Comparison of ENCODE assay signal across 20 cellular contexts in the genomic region with DNA sequence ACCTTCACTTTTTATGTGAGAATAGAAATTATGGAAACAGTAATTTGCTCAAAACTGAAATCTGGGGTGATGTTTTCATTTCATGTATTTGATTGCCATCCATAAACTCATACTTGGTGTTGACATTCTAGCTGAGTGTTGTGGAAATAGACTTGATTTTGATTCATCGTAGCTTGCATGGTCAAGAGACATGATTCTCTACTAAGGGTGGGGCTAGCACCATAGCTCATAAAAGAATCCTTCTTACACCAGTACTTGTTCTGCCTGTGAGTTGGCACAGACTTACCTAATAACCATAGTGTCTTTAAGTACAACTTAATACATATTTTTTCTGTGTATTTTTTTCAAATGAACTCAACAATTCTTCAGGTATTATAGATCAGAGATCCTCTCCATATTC.
"Had no signal": no experiment of that assay in that cellular context is flagged by ENCODE, and none has a peak within 500 bp of the region (broad histone marks: within the 10 kb centered on the region; RNA-seq: fewer than 3 reads in every experiment).

No MANE protein-coding gene starts in this region.

- FAIRE-seq: frontal cortex, TTC549 had no signal

- H3K27me3 Mint-ChIP-seq: activated CD4-positive, alpha-beta T cell treated with anti-CD3 and anti-CD28 coated beads for 36 hours; activated CD8-positive, alpha-beta memory T cell treated with anti-CD3 and anti-CD28 coated beads, Interleukin-2, amount 10 ng/mL, durations not matched to agents 7 days and 5 days; stimulated activated memory B cell treated with anti-CD40 and anti-IgM and Interleukin-4, amounts not matched to agents 10 μg/mL and 1 μg/mL and 100 μg/mL, for 72 hours; type B pancreatic cell had no signal

- H3K4me1 Mint-ChIP-seq: nephron progenitor cell; stimulated activated memory B cell treated with anti-CD40 and anti-IgM and Interleukin-4, amounts not matched to agents 10 μg/mL and 1 μg/mL and 100 μg/mL, for 72 hours had no signal

- H3K9me3 Mint-ChIP-seq: nephron progenitor cell; stimulated activated memory B cell treated with anti-CD40 and anti-IgM and Interleukin-4, amounts not matched to agents 10 μg/mL and 1 μg/mL and 100 μg/mL, for 72 hours; type B pancreatic cell; WTC11 had no signal

- DNase-seq: activated CD4-positive, alpha-beta T cell treated with anti-CD3 and anti-CD28 coated beads for 36 hours; activated CD4-positive, alpha-beta T cell treated with anti-CD3 and anti-CD28 coated beads, Interleukin-2, amount 50 U/mL, for 48 hours; activated CD8-positive, alpha-beta memory T cell treated with anti-CD3 and anti-CD28 coated beads, Interleukin-2, amount 10 ng/mL, durations not matched to agents 7 days and 5 days; activated naive CD4-positive, alpha-beta T cell treated with anti-CD3 and anti-CD28 coated beads, Interleukin-2, amount 50 U/mL, for 16 hours; activated T-cell treated with anti-CD3 and anti-CD28 coated beads, Interleukin-2, amount 50 U/mL, for 1 hour; dermis blood vessel endothelial cell; left ventricle myocardium superior; mesendoderm; nephron progenitor cell; nucleus accumbens; stimulated activated CD4-positive, alpha-beta T cell treated with anti-CD3 and anti-CD28 coated beads, Interleukin-4, amount 100 ng/mL, for 24 hours; testis had no signal

- ATAC-seq: activated CD4-positive, alpha-beta T cell treated with anti-CD3 and anti-CD28 coated beads for 36 hours; activated CD8-positive, alpha-beta memory T cell treated with anti-CD3 and anti-CD28 coated beads, Interleukin-2, amount 10 ng/mL, durations not matched to agents 7 days and 5 days; left ventricle myocardium superior; sciatic nerve; stimulated activated memory B cell treated with anti-CD40 and anti-IgM and Interleukin-4, amounts not matched to agents 10 μg/mL and 1 μg/mL and 100 μg/mL, for 72 hours; WTC11 had no signal

- H3K27ac ChIP-seq: ascending aorta, epithelial cell of prostate, testis had no signal

- H3K27ac Mint-ChIP-seq: activated CD4-positive, alpha-beta T cell treated with anti-CD3 and anti-CD28 coated beads for 36 hours; activated CD8-positive, alpha-beta memory T cell treated with anti-CD3 and anti-CD28 coated beads, Interleukin-2, amount 10 ng/mL, durations not matched to agents 7 days and 5 days; nephron progenitor cell; stimulated activated memory B cell treated with anti-CD40 and anti-IgM and Interleukin-4, amounts not matched to agents 10 μg/mL and 1 μg/mL and 100 μg/mL, for 72 hours; type B pancreatic cell; WTC11 had no signal

- H3K27me3 ChIP-seq: ascending aorta, testis had no signal

- H3K9me3 ChIP-seq: ascending aorta, testis had no signal

- H3K4me3 Mint-ChIP-seq: activated CD4-positive, alpha-beta T cell treated with anti-CD3 and anti-CD28 coated beads for 36 hours; activated CD8-positive, alpha-beta memory T cell treated with anti-CD3 and anti-CD28 coated beads, Interleukin-2, amount 10 ng/mL, durations not matched to agents 7 days and 5 days; nephron progenitor cell; stimulated activated memory B cell treated with anti-CD40 and anti-IgM and Interleukin-4, amounts not matched to agents 10 μg/mL and 1 μg/mL and 100 μg/mL, for 72 hours; type B pancreatic cell; WTC11 had no signal
